In the genomic region with DNA sequence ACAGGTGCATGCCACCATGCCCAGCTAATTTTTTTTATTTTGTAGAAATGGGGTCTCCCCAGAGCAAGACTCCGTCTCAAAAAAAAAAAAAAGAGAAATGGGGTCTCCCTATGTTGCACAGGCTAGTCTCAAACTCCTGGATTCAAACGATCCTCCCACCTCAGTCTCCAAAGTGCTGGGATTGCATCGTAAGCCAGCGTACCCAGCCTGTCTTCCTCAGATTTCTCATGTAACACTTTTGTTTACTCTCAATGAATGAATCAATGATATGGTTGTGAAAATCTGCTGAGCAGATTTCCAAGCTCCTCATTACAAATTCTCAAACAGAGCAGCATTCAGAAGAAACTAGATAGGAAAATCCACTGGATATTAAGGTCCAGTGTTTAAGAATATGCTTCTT, we compare ENCODE assay signal across 34 cellular contexts. TPM values are rescaled to one million over a fixed set of nuclear protein-coding genes. Genes with fewer than 3 reads are reported as not detected.
DNase-seq lines count a peak whose midpoint lies in the region; ATAC-seq and TF ChIP-seq lines count a peak whose summit lies in the region.
"Had no signal": no experiment of that assay in that cellular context is flagged by ENCODE, and none has a peak within 500 bp of the region (broad histone marks: within the 10 kb centered on the region; RNA-seq: fewer than 3 reads in every experiment).

No MANE protein-coding gene starts in this region.

- H3K4me1 ChIP-seq in GM23338 (ENCODE audit: insufficient read depth) = 0 out of 2 replicates have a peak, but pooled peaks cover under 1% of the 10 kb centered on the region
- H3K4me1 ChIP-seq: Caco-2 had no signal

- no peak for DNase-seq in GM23338 (ENCODE audit: low spot score)
- peak; percentile 5 for DNase-seq in amniotic epithelial cell (ENCODE audit: low read depth)
- DNase-seq in iris pigment epithelial cell (ENCODE audit: low read depth) = peak; percentile 69
- DNase-seq in stimulated activated naive B cell treated with anti-CD40 and anti-IgM and Interleukin-4, amounts not matched to agents 10 μg/mL and 1 μg/mL and 100 μg/mL, for 72 hours = no peak
- no peak for DNase-seq in omental fat pad (ENCODE audit: low spot score)
- DNase-seq in NCI-H2171 treated with DMSO at 0.1 percent for 48 hours (lab: John Stamatoyannopoulos, UW) = no peak
- DNase-seq in HEK293T (ENCODE audit: extremely low spot score) = no peak
- DNase-seq: activated CD4-positive, alpha-beta memory T cell treated with anti-CD3 and anti-CD28 coated beads for 36 hours; activated CD4-positive, alpha-beta T cell treated with anti-CD3 and anti-CD28 coated beads for 1 hour; activated naive CD4-positive, alpha-beta T cell; activated naive CD8-positive, alpha-beta T cell treated with anti-CD3 and anti-CD28 coated beads, Interleukin-2, amount 50 U/mL, for 24 hours; activated T-cell treated with anti-CD3 and anti-CD28 coated beads, Interleukin-2, amount 50 U/mL, for 72 hours; C1 segment of cervical spinal cord; Caco-2; cortex of kidney; DMS53; effector memory CD4-positive, alpha-beta T cell; erythroblast; gastrocnemius medialis; mucosa of descending colon; NCI-H1092; NCI-H1930; NCI-H226; NCI-H69; pancreas; PC-9; SK-N-SH; stimulated activated CD4-positive, alpha-beta T cell treated with anti-CD3 and anti-CD28 coated beads, Interleukin-1b, Interleukin-23, amount 100 ng/mL, for 48 hours; stomach; T-helper 2 cell; thyroid gland had no signal

- no peaks in the 10 kb centered on the region; the same call in none of the 2 replicates for H4K20me1 ChIP-seq in GM23338 (replicated peaks; ENCODE audit: insufficient read depth)

- H3K9me2 ChIP-seq in GM23338 (ENCODE audit: insufficient read depth) = no peaks in the 10 kb centered on the region
- H3K9me2 ChIP-seq: SK-N-SH had no signal

- CTCF ChIA-PET in HEK293T (lab: Yijun Ruan, JAX) = interaction anchor here (1.0 to 2.1 kb wide), 2 partner anchors 11 to 14 kb away, joined by 4 to 5 read pairs; no protein-coding TSS in a partner anchor

- H3K4me2 ChIP-seq in GM23338 = no peak overlapping the region
- H3K4me2 ChIP-seq: PC-9, SK-N-SH had no signal

- 0 out of 2 replicates have a peak, but pooled peaks cover under 1% of the 10 kb centered on the region for H3F3A ChIP-seq in GM23338 (replicated peaks; ENCODE audit: low read depth)

- H3K4me3 ChIP-seq in GM23338 = no peak overlapping the region
- H3K4me3 ChIP-seq: gastrocnemius medialis, lung, mucosa of descending colon, pancreas, PC-9, stomach, thyroid gland, vagina had no signal

- H3K27me3 ChIP-seq in GM23338 (ENCODE audit: insufficient read depth) = no peaks in the 10 kb centered on the region
- H3K27me3 ChIP-seq: gastrocnemius medialis, pancreas, stomach, thyroid gland, vagina had no signal

- H3K27me3 Mint-ChIP-seq in GM23338 (ENCODE audit: insufficient read depth, low read depth, poor library complexity) = peaks cover 6% of the 10 kb centered on the region
- H3K27me3 Mint-ChIP-seq in stimulated activated naive B cell treated with anti-CD40 and anti-IgM and Interleukin-4, amounts not matched to agents 10 μg/mL and 1 μg/mL and 100 μg/mL, for 72 hours = no peaks in the 10 kb centered on the region
- H3K27me3 Mint-ChIP-seq: activated CD4-positive, alpha-beta memory T cell treated with anti-CD3 and anti-CD28 coated beads for 36 hours; activated naive CD8-positive, alpha-beta T cell treated with anti-CD3 and anti-CD28 coated beads, Interleukin-2, amount 50 U/mL, for 24 hours; natural killer cell treated with Interleukin-12 subunit alpha and Interleukin-12 subunit beta and Interleukin-15 and Interleukin-18, amount 100 ng/mL, for 72 hours had no signal

- POLR2A ChIA-PET in HEK293T (lab: Yijun Ruan, JAX) = interaction anchor here (3.5 kb wide), 1 partner anchor 26 kb away, joined by 16 read pairs; the partner anchor contains the start of gene STIL

- no peaks in the 10 kb centered on the region for H3K36me3 ChIP-seq in GM23338 (ENCODE audit: insufficient read depth)
- H3K36me3 ChIP-seq: pancreas, thyroid gland had no signal

- no peak overlapping the region for H2AFZ ChIP-seq in GM23338
- H2AFZ ChIP-seq: PC-9 had no signal

- H3K4me1 Mint-ChIP-seq in GM23338 = peaks cover 2% of the 10 kb centered on the region; the same call in 1 of the 3 replicates
- peaks cover 7 to 23% of the 10 kb centered on the region in 2 donors for H3K4me1 Mint-ChIP-seq in stimulated activated naive B cell treated with anti-CD40 and anti-IgM and Interleukin-4, amounts not matched to agents 10 μg/mL and 1 μg/mL and 100 μg/mL, for 72 hours

- no peak overlapping the region for H3K27ac Mint-ChIP-seq in GM23338
- H3K27ac Mint-ChIP-seq in stimulated activated naive B cell treated with anti-CD40 and anti-IgM and Interleukin-4, amounts not matched to agents 10 μg/mL and 1 μg/mL and 100 μg/mL, for 72 hours = peak overlapping the region; percentile 65
- H3K27ac Mint-ChIP-seq: activated CD4-positive, alpha-beta memory T cell treated with anti-CD3 and anti-CD28 coated beads for 36 hours; activated naive CD8-positive, alpha-beta T cell treated with anti-CD3 and anti-CD28 coated beads, Interleukin-2, amount 50 U/mL, for 24 hours; activated T-cell treated with anti-CD3 and anti-CD28 coated beads, Interleukin-2, amount 50 U/mL, for 72 hours; natural killer cell treated with Interleukin-12 subunit alpha and Interleukin-12 subunit beta and Interleukin-15 and Interleukin-18, amount 100 ng/mL, for 72 hours had no signal

- no peak overlapping the region for H3K4me3 Mint-ChIP-seq in GM23338
- no peak overlapping the region for H3K4me3 Mint-ChIP-seq in stimulated activated naive B cell treated with anti-CD40 and anti-IgM and Interleukin-4, amounts not matched to agents 10 μg/mL and 1 μg/mL and 100 μg/mL, for 72 hours
- H3K4me3 Mint-ChIP-seq: activated CD4-positive, alpha-beta memory T cell treated with anti-CD3 and anti-CD28 coated beads for 36 hours; activated naive CD8-positive, alpha-beta T cell treated with anti-CD3 and anti-CD28 coated beads, Interleukin-2, amount 50 U/mL, for 24 hours; activated T-cell treated with anti-CD3 and anti-CD28 coated beads, Interleukin-2, amount 50 U/mL, for 72 hours; natural killer cell treated with Interleukin-12 subunit alpha and Interleukin-12 subunit beta and Interleukin-15 and Interleukin-18, amount 100 ng/mL, for 72 hours had no signal

- H3K36me3 Mint-ChIP-seq in GM23338 (ENCODE audit: low read depth) = no peaks in the 10 kb centered on the region
- peaks cover 7 to 9% of the 10 kb centered on the region in 2 donors for H3K36me3 Mint-ChIP-seq in stimulated activated naive B cell treated with anti-CD40 and anti-IgM and Interleukin-4, amounts not matched to agents 10 μg/mL and 1 μg/mL and 100 μg/mL, for 72 hours
- H3K36me3 Mint-ChIP-seq: natural killer cell treated with Interleukin-12 subunit alpha and Interleukin-12 subunit beta and Interleukin-15 and Interleukin-18, amount 100 ng/mL, for 72 hours had no signal

- ATAC-seq in GM23338 (no peak), omental fat pad (ENCODE audit: low FRiP score) (no peak)
- no peak for ATAC-seq in stimulated activated naive B cell treated with anti-CD40 and anti-IgM and Interleukin-4, amounts not matched to agents 10 μg/mL and 1 μg/mL and 100 μg/mL, for 72 hours (replicated peaks)
- ATAC-seq: activated naive CD8-positive, alpha-beta T cell treated with anti-CD3 and anti-CD28 coated beads, Interleukin-2, amount 50 U/mL, for 24 hours; activated T-cell treated with anti-CD3 and anti-CD28 coated beads, Interleukin-2, amount 50 U/mL, for 72 hours; gastrocnemius medialis; mucosa of descending colon; natural killer cell treated with Interleukin-12 subunit alpha and Interleukin-12 subunit beta and Interleukin-15 and Interleukin-18, amount 100 ng/mL, for 72 hours had no signal

- no peaks in the 10 kb centered on the region; the same call in 2 of the 3 replicates for H3K9me3 Mint-ChIP-seq in GM23338
- no peaks in the 10 kb centered on the region for H3K9me3 Mint-ChIP-seq in stimulated activated naive B cell treated with anti-CD40 and anti-IgM and Interleukin-4, amounts not matched to agents 10 μg/mL and 1 μg/mL and 100 μg/mL, for 72 hours
- H3K9me3 Mint-ChIP-seq: activated CD4-positive, alpha-beta memory T cell treated with anti-CD3 and anti-CD28 coated beads for 36 hours; activated naive CD8-positive, alpha-beta T cell treated with anti-CD3 and anti-CD28 coated beads, Interleukin-2, amount 50 U/mL, for 24 hours; activated T-cell treated with anti-CD3 and anti-CD28 coated beads, Interleukin-2, amount 50 U/mL, for 72 hours; natural killer cell treated with Interleukin-12 subunit alpha and Interleukin-12 subunit beta and Interleukin-15 and Interleukin-18, amount 100 ng/mL, for 72 hours had no signal

- H3K79me2 ChIP-seq in GM23338 (replicated peaks; ENCODE audit: insufficient read depth) = peaks cover 50% of the 10 kb centered on the region

- H3K27ac ChIP-seq in GM23338 (ENCODE audit: low read depth) = peak overlapping the region; percentile 32; the same call in 1 of the 2 replicates
- H3K27ac ChIP-seq: gastrocnemius medialis, pancreas, PC-9, stomach, thyroid gland, vagina had no signal

- TF ChIP-seq CTCF in GM23338 (conservative IDR thresholded peaks at IDR 0.05; ENCODE audit: low read depth in 2 of 2) (no peak), omental fat pad (IDR thresholded peaks at IDR 0.05) (no peak)

TF ChIP-seq in GM23338, 12 proteins besides CTCF, POLR2A, EP300 and RAD21 (continues in another document):
- TF ChIP-seq JUNB (IDR thresholded peaks at IDR 0.05; ENCODE audit: unreplicated experiment) = no peak
- TF ChIP-seq ZNF114 (CRISPR knock-in tag; IDR thresholded peaks at IDR 0.05) = no peak

TF ChIP-seq in HEK293T, 16 proteins besides CTCF, POLR2A, EP300 and RAD21 (continues in another document):
- no peak for TF ChIP-seq ELF4 (IDR thresholded peaks at IDR 0.05)
- no peak for TF ChIP-seq NFRKB (IDR thresholded peaks at IDR 0.05)
- no peak for TF ChIP-seq BHLHE40 (IDR thresholded peaks at IDR 0.05; ENCODE audit: borderline replicate concordance)
- no peak for TF ChIP-seq FOXM1 (IDR thresholded peaks at IDR 0.05; ENCODE audit: borderline replicate concordance)
- no peak for TF ChIP-seq FOXA1 (IDR thresholded peaks at IDR 0.05)
- TF ChIP-seq SUZ12 (IDR thresholded peaks at IDR 0.05) = no peak

RNA-seq across cellular contexts. Expression of gene CMPK1, which starts 6.6 kb away (rescaled TPM):
- total RNA-seq in GM23338 (2014; rRNA removed; shearing (Covaris generic)) = 25.2 and 28.6 TPM in 2 replicates
- 19.0 and 22.8 TPM in 2 replicates for polyA plus RNA-seq in GM23338 (2016; fragmentation: Nextera tagmentation; extraction: Ambion mirVana)
- total RNA-seq in omental fat pad = 100 to 1,000 TPM in 3 of 4 donors, 10 to 100 TPM in 1; 96.9 to 120 (median 112) TPM

RNA-seq across cellular contexts. Expression of gene STIL, which starts 26.3 kb away (rescaled TPM):
- 31.1 and 38.2 TPM in 2 replicates for total RNA-seq in GM23338 (2014; rRNA removed; shearing (Covaris generic))
- 15.1 and 15.6 TPM in 2 replicates for polyA plus RNA-seq in GM23338 (2016; fragmentation: Nextera tagmentation; extraction: Ambion mirVana)
- 1 to 10 TPM; 1.0 to 2.2 (median 1.3) TPM for total RNA-seq in omental fat pad

Comparison
In these comparisons a context has a peak if more than half of its experiments do, and no peak if none do; other contexts are left out.
1. DNase-seq: peak in amniotic epithelial cell (single experiment) and iris pigment epithelial cell (single experiment); none in GM23338 (single experiment), stimulated activated naive B cell treated with anti-CD40 and anti-IgM and Interleukin-4, amounts not matched to agents 10 μg/mL and 1 μg/mL and 100 μg/mL, for 72 hours (single experiment), omental fat pad (single experiment), NCI-H2171 treated with DMSO at 0.1 percent for 48 hours (single experiment) and HEK293T (single experiment).
2. RNA of gene STIL, which starts 26.3 kb away (total RNA-seq): 31.1 to 38.2 TPM in GM23338; 1.0 to 2.2 TPM in omental fat pad; every median in the first group is over 10 times any median in the second.